Comparison of ENCODE assay signal across 20 cellular contexts in the genomic region with DNA sequence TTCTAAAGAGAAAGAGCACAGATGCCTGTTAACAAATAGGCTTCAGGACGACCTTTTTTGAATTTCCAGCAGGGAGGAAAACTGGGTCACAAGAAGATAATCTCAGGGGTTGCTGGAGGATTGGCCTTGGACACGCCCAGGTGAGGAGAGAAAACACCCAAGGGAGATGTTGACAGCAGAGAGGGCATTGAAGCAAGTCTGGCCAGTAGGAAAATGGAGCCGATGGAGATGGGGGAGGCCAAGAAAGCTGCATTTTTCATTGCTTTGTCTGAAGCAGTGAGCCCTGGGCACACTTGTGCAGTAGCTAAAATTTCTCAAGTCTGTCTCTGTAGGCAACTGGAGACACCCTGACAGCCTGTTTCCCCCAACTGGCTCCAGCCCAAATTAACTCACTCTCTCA.
DNase-seq lines count a peak whose midpoint lies in the region; ATAC-seq, FAIRE-seq and TF ChIP-seq lines count a peak whose summit lies in the region.
"Had no signal": no experiment of that assay in that cellular context is flagged by ENCODE, and none has a peak within 500 bp of the region (broad histone marks: within the 10 kb centered on the region; RNA-seq: fewer than 3 reads in every experiment).

No MANE protein-coding gene starts in this region.

- in situ Hi-C loops in K562 (cut with MboI), result no loop called here

- H2AFZ ChIP-seq in HCT116 (ENCODE audit: low read depth, low read length, poor library complexity, severe bottlenecking) (no peak overlapping the region), K562 (ENCODE audit: low read depth, low read length) (peak overlapping the region; percentile 53), neuronal stem cell (ENCODE audit: low read length) (peak overlapping the region; percentile 69)

- H4K8ac ChIP-seq in neuronal stem cell (ENCODE audit: low read depth, low read length), result no peak overlapping the region

- no peak overlapping the region for H4K91ac ChIP-seq in neuronal stem cell (ENCODE audit: low read depth, low read length, poor library complexity)

- intact Hi-C loops in Calu3 (cut with micrococcal nuclease; ENCODE audit: unreplicated experiment) (no loop called here), HCT116 (cut with micrococcal nuclease) (no loop called here), K562 (cut with micrococcal nuclease) (no loop called here)

- no peak overlapping the region for H3K23ac ChIP-seq in neuronal stem cell (ENCODE audit: low read depth, low read length, poor library complexity)

- H3K9me2 ChIP-seq in HCT116 (ENCODE audit: insufficient read depth), result no peaks in the 10 kb centered on the region

- no peak for TF ChIP-seq EP300 in K562 (IDR thresholded peaks at IDR 0.05; ENCODE audit: low read length)

- H3K4me1 ChIP-seq in HCT116 (ENCODE audit: control insufficient read depth in 1 of 2, insufficient read depth in 2 of 2, low read length in 2 of 2) (peaks cover 79 to 98% of the 10 kb centered on the region in 2 experiments), K562 (replicated peaks in 1 of 2; ENCODE audit: control insufficient read depth in 2 of 2, insufficient read depth in 2 of 2, low read length in 2 of 2) (peaks cover 32 to 50% of the 10 kb centered on the region in 2 experiments; a peak in 4 of 5 replicates), neuronal stem cell (ENCODE audit: control insufficient read depth in 2 of 2, insufficient read depth in 1 of 2, low read depth in 1 of 2, low read length in 2 of 2) (peaks cover 10 to 17% of the 10 kb centered on the region in 2 donors)
- H3K4me1 ChIP-seq: HAP-1, left ventricle myocardium inferior had no signal

- TF ChIP-seq CTCF in Calu3 (IDR thresholded peaks at IDR 0.05; ENCODE audit: unreplicated experiment) (no peak), HCT116 (IDR thresholded peaks at IDR 0.05 in 2 of 3, conservative IDR thresholded peaks at IDR 0.05 in 1 of 3; ENCODE audit: borderline replicate concordance in 1 of 3, insufficient read depth in 1 of 3, low read depth in 2 of 3, low read length in 2 of 3) (no peak), K562 (IDR thresholded peaks at IDR 0.05 in 2 of 3, conservative IDR thresholded peaks at IDR 0.05 in 1 of 3; ENCODE audit: insufficient read depth in 2 of 3, low read depth in 1 of 3, low read length in 3 of 3) (no peak)

- H2BK120ac ChIP-seq in neuronal stem cell (ENCODE audit: low read depth, low read length), result no peak overlapping the region

- H3K36me3 ChIP-seq in HCT116 (ENCODE audit: control insufficient read depth in 1 of 2, insufficient read depth in 2 of 2, low read length in 2 of 2), result peaks cover 0 to 4% of the 10 kb centered on the region in 2 experiments; a peak in 1 of 4 replicates
- H3K36me3 ChIP-seq in K562 (ENCODE audit: control insufficient read depth, insufficient read depth, low read length), result no peaks in the 10 kb centered on the region
- no peaks in the 10 kb centered on the region for H3K36me3 ChIP-seq in neuronal stem cell (replicated peaks in 1 of 2; ENCODE audit: control insufficient read depth in 2 of 2, insufficient read depth in 2 of 2, low read length in 2 of 2)
- H3K36me3 ChIP-seq: HAP-1, left ventricle myocardium inferior had no signal

- no peaks in the 10 kb centered on the region for H3K27me3 ChIP-seq in HCT116 (ENCODE audit: insufficient read depth, low read length)
- no peaks in the 10 kb centered on the region for H3K27me3 ChIP-seq in K562 (ENCODE audit: control insufficient read depth in 2 of 2, insufficient read depth in 2 of 2, low read length in 2 of 2)
- no peaks in the 10 kb centered on the region for H3K27me3 ChIP-seq in neuronal stem cell (ENCODE audit: control insufficient read depth in 3 of 3, insufficient read depth in 3 of 3, low read depth in 1 of 3, low read length in 3 of 3)

- H4K20me1 ChIP-seq in HCT116 (ENCODE audit: insufficient read depth), result no peaks in the 10 kb centered on the region
- no peaks in the 10 kb centered on the region for H4K20me1 ChIP-seq in K562 (replicated peaks; ENCODE audit: control insufficient read depth, insufficient read depth, low read length)

- H3K27me3 Mint-ChIP-seq in Calu3 (ENCODE audit: unreplicated experiment), result no peaks in the 10 kb centered on the region
- H3K27me3 Mint-ChIP-seq: activated naive CD8-positive, alpha-beta T cell treated with anti-CD3 and anti-CD28 coated beads, Interleukin-2, amount 50 U/mL, for 24 hours; stimulated activated naive CD8-positive, alpha-beta T cell treated with anti-CD3 and anti-CD28 coated beads, Interleukin-15, amount 100 ng/mL, for 72 hours had no signal

- ATAC-seq in HCT116, result no peak
- peak; percentile 43 for ATAC-seq in K562
- ATAC-seq in GM21529 (IDR thresholded peaks at IDR 0.05; ENCODE audit: unreplicated experiment), result no peak
- ATAC-seq: activated naive CD8-positive, alpha-beta T cell treated with anti-CD3 and anti-CD28 coated beads, Interleukin-2, amount 50 U/mL, for 24 hours; stimulated activated naive CD8-positive, alpha-beta T cell treated with anti-CD3 and anti-CD28 coated beads, Interleukin-15, amount 100 ng/mL, for 72 hours had no signal

- H2BK12ac ChIP-seq in neuronal stem cell (ENCODE audit: low read length), result no peak overlapping the region

- no peak overlapping the region for H3K14ac ChIP-seq in neuronal stem cell (ENCODE audit: low read length)

- H3K18ac ChIP-seq in neuronal stem cell (ENCODE audit: low read length), result no peak overlapping the region

- no peaks in the 10 kb centered on the region for H3K9me1 ChIP-seq in K562 (ENCODE audit: control insufficient read depth, insufficient read depth, low read length)

- H3K9me3 Mint-ChIP-seq in Calu3 (ENCODE audit: low read depth, unreplicated experiment), result no peaks in the 10 kb centered on the region
- H3K9me3 Mint-ChIP-seq: activated naive CD8-positive, alpha-beta T cell treated with anti-CD3 and anti-CD28 coated beads, Interleukin-2, amount 50 U/mL, for 24 hours; stimulated activated naive CD8-positive, alpha-beta T cell treated with anti-CD3 and anti-CD28 coated beads, Interleukin-15, amount 100 ng/mL, for 72 hours had no signal

- no peak overlapping the region for H3K4ac ChIP-seq in neuronal stem cell (ENCODE audit: low read length)

- H3K4me3 Mint-ChIP-seq in Calu3 (ENCODE audit: low read depth, unreplicated experiment), result no peak overlapping the region
- H3K4me3 Mint-ChIP-seq: activated naive CD8-positive, alpha-beta T cell treated with anti-CD3 and anti-CD28 coated beads, Interleukin-2, amount 50 U/mL, for 24 hours; stimulated activated naive CD8-positive, alpha-beta T cell treated with anti-CD3 and anti-CD28 coated beads, Interleukin-15, amount 100 ng/mL, for 72 hours had no signal

- no peak for TF ChIP-seq RAD21 in HCT116 (IDR thresholded peaks at IDR 0.05; ENCODE audit: low read depth)
- TF ChIP-seq RAD21 in K562 (CRISPR knock-in tag; conservative IDR thresholded peaks at IDR 0.05 in 1 of 2, IDR thresholded peaks at IDR 0.05 in 1 of 2), result no peak

- H3K4me3 ChIP-seq in HCT116 (replicated peaks in 1 of 2; ENCODE audit: low read depth in 1 of 2, low read length in 2 of 2) (no peak overlapping the region), K562 (no peak overlapping the region), neuronal stem cell (ENCODE audit: low read length in 2 of 2) (no peak overlapping the region)
- H3K4me3 ChIP-seq: HAP-1, left ventricle myocardium inferior had no signal

- DNase-seq in Calu3, result no peak
- DNase-seq in HCT116 (ENCODE audit: low read depth, low spot score), result no peak
- DNase-seq in K562 (ENCODE audit: extremely low read depth in 1 of 4, low spot score in 3 of 4), result peak in 3 of 4 experiments; percentile 40 to 69 (median 53)
- DNase-seq in neuronal stem cell (ENCODE audit: low spot score), result no peak
- no peak for DNase-seq in medulla oblongata (ENCODE audit: extremely low spot score)
- no peak for DNase-seq in HPDE6-E6E7 (ENCODE audit: extremely low spot score)
- no peak for DNase-seq in hippocampal formation (lab: John Stamatoyannopoulos, UW)
- DNase-seq: activated effector memory CD4-positive, alpha-beta T cell treated with Interleukin-2 at 50 U/mL for 16 hours; activated naive CD8-positive, alpha-beta T cell treated with anti-CD3 and anti-CD28 coated beads, Interleukin-2, amount 50 U/mL, for 24 hours; GDM1; glutamatergic neuron; left ventricle myocardium inferior; NCI-H2107; NCI-H526; stimulated activated CD4-positive, alpha-beta T cell treated with anti-CD3 and anti-CD28 coated beads, Interleukin-2, amount 100 ng/mL, for 24 hours; stimulated activated naive CD8-positive, alpha-beta T cell treated with anti-CD3 and anti-CD28 coated beads, Interleukin-15, amount 100 ng/mL, for 72 hours; T1000 had no signal

- peaks cover 27% of the 10 kb centered on the region for H3K36me3 Mint-ChIP-seq in Calu3 (ENCODE audit: insufficient read depth, unreplicated experiment)

- H3K27ac ChIP-seq in HCT116 (ENCODE audit: low read depth, low read length), result peak overlapping the region; percentile 100
- peak overlapping the region; percentile 54 for H3K27ac ChIP-seq in K562 (ENCODE audit: extremely low read depth, low read depth, low read length)
- H3K27ac ChIP-seq in neuronal stem cell (replicated peaks; ENCODE audit: low read length), result peak overlapping the region; percentile 13
- H3K27ac ChIP-seq: left ventricle myocardium inferior had no signal

- no peak for TF ChIP-seq POLR2A in HCT116 (IDR thresholded peaks at IDR 0.05; ENCODE audit: borderline replicate concordance, extremely low read depth, insufficient read depth, insufficient read length)
- TF ChIP-seq POLR2A in K562 (conservative IDR thresholded peaks at IDR 0.05), result no peak

- H3K4me1 Mint-ChIP-seq in Calu3 (ENCODE audit: low read depth, unreplicated experiment), result peaks cover 58% of the 10 kb centered on the region

- no peak overlapping the region for H2AK5ac ChIP-seq in neuronal stem cell (ENCODE audit: low read depth, low read length)

- H3K4me2 ChIP-seq in HCT116 (ENCODE audit: low read length) (peak overlapping the region; percentile 49), K562 (ENCODE audit: insufficient read depth, low read length) (peak overlapping the region; percentile 38), neuronal stem cell (ENCODE audit: insufficient read depth, low read length, poor library complexity, severe bottlenecking) (no peak overlapping the region)

- no peaks in the 10 kb centered on the region for H3K79me1 ChIP-seq in neuronal stem cell (ENCODE audit: low read depth, low read length)

- H3K79me2 ChIP-seq in HCT116 (ENCODE audit: insufficient read depth, low read length) (peaks cover 22% of the 10 kb centered on the region), K562 (ENCODE audit: control insufficient read depth, insufficient read depth, low read length) (no peaks in the 10 kb centered on the region)

- peak overlapping the region; percentile 70 for H3K9ac ChIP-seq in HCT116 (ENCODE audit: low read length)
- H3K9ac ChIP-seq in K562 (ENCODE audit: insufficient read depth in 1 of 2, low read depth in 2 of 2, low read length in 2 of 2), result peak overlapping the region; percentile 32 to 46; a peak in 3 of 4 replicates
- no peak overlapping the region for H3K9ac ChIP-seq in neuronal stem cell (ENCODE audit: low read depth, low read length, poor library complexity)

- WGBS in K562 (ENCODE audit: insufficient coverage, low coverage, missing lambda C conversion rate), result 11% methylated on average over 3 of the region's 3 CpGs
- WGBS in neuronal stem cell (ENCODE audit: extremely low coverage in 2 of 2, insufficient read length in 2 of 2, insufficient replicate concordance in 1 of 2), 2 donors, result no CpG with 5 or more reads among the region's 3 CpGs

- RAD21 ChIA-PET in HCT116 (lab: Charles Lee; ENCODE audit: low non-redundant PET in 1 of 2, low total read pairs in 2 of 2, uncharacterized antibody in 2 of 2, unreplicated experiment in 2 of 2), result no interaction called here

- no peaks in the 10 kb centered on the region for H3K9me3 ChIP-seq in HCT116 (ENCODE audit: control insufficient read depth in 1 of 2, insufficient read depth in 1 of 2, low read depth in 1 of 2, low read length in 2 of 2)
- no peaks in the 10 kb centered on the region; the same call in 1 of the 2 replicates for H3K9me3 ChIP-seq in K562 (replicated peaks; ENCODE audit: control insufficient read depth, insufficient read depth, low read depth, low read length)
- no peaks in the 10 kb centered on the region for H3K9me3 ChIP-seq in neuronal stem cell (replicated peaks in 1 of 2; ENCODE audit: control insufficient read depth in 2 of 2, insufficient read depth in 1 of 2, low read depth in 1 of 2, low read length in 2 of 2)
- H3K9me3 ChIP-seq: HAP-1 had no signal

- H2BK15ac ChIP-seq in neuronal stem cell (ENCODE audit: low read length), result no peak overlapping the region

- FAIRE-seq in K562 (lab: Jason Lieb, UNC), result no peak
- FAIRE-seq: bronchial epithelial cell had no signal

- peak overlapping the region; percentile 96 for H3K27ac Mint-ChIP-seq in Calu3 (ENCODE audit: unreplicated experiment)
- H3K27ac Mint-ChIP-seq: activated naive CD8-positive, alpha-beta T cell treated with anti-CD3 and anti-CD28 coated beads, Interleukin-2, amount 50 U/mL, for 24 hours; stimulated activated naive CD8-positive, alpha-beta T cell treated with anti-CD3 and anti-CD28 coated beads, Interleukin-15, amount 100 ng/mL, for 72 hours had no signal

- H2BK5ac ChIP-seq in neuronal stem cell (ENCODE audit: low read length), result no peak overlapping the region

- CTCF ChIA-PET in Calu3 (lab: Charles Lee), result no interaction called here
- CTCF ChIA-PET in HCT116 (lab: Charles Lee), result interaction anchor here (1.2 kb wide), 1 partner anchor 51 kb away, joined by 6 read pairs; no protein-coding TSS in a partner anchor
- CTCF ChIA-PET in K562 (lab: Yijun Ruan, JAX; ENCODE audit: low intra/inter-chr PET ratio), result no interaction called here

- no TSS peak for BruUV-seq in Calu3 (replicated peaks; lab: Mats Ljungman, UMichigan)
- TSS peak; percentile 41 for BruUV-seq in HCT116 (replicated peaks; lab: Mats Ljungman, UMichigan)
- no TSS peak for BruUV-seq in K562 (replicated peaks; lab: Mats Ljungman, UMichigan)

- POLR2A ChIA-PET in HCT116 (lab: Charles Lee), result interaction anchor here (0.8 to 4.1 kb wide), 6 partner anchors 9 to 329 kb away, joined by 3 to 41 read pairs (median 3); no protein-coding TSS in a partner anchor
- POLR2A ChIA-PET in K562 (lab: Yijun Ruan, JAX), result interaction anchor here (0.7 to 3.1 kb wide), 7 partner anchors 9 to 44 kb away, joined by 3 to 27 read pairs (median 5); no protein-coding TSS in a partner anchor

Comparison
In these comparisons a context has a peak if more than half of its experiments do, and no peak if none do; other contexts are left out.
1. DNase-seq: peak in K562 (3 of 4); none in Calu3 (single experiment), HCT116 (single experiment), neuronal stem cell (single experiment), medulla oblongata (single experiment), HPDE6-E6E7 (single experiment) and hippocampal formation (0 of 2).
2. H3K27ac ChIP-seq: peak in every context shown above with its lines; median percentile 100 in HCT116; 54 in K562; 13 in neuronal stem cell.